Comparison of ENCODE assay signal across 32 cellular contexts in the genomic region with DNA sequence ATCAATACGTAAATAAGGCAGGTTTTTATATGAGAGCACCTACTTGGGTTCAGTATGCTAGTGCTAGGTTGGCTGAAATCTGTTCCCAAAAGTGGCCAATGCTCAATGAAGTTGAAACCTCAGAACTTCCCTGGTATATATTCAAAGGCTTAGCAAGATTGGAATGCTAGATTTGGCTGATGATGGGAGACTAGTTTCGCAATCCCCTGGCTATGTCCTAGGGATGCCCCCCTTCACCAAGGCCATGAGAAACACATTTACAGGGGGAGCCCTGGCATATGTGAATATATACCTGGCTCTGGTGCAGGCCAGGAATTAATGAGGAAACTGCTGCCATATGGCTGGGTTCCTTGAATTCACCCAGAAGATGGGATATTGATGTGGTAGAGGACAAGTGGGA.
"Had no signal": no experiment of that assay in that cellular context is flagged by ENCODE, and none has a peak within 500 bp of the region (broad histone marks: within the 10 kb centered on the region; RNA-seq: fewer than 3 reads in every experiment).

No MANE protein-coding gene starts in this region.

- H3K4me3 ChIP-seq: adrenal gland, ascending aorta, cardiac muscle cell had no signal

- H3K27me3 ChIP-seq: adrenal gland, ascending aorta, cardiac muscle cell had no signal

- H3K4me1 ChIP-seq: ascending aorta had no signal

- ATAC-seq: activated CD8-positive, alpha-beta T cell treated with anti-CD3 and anti-CD28 coated beads for 36 hours; activated naive CD4-positive, alpha-beta T cell treated with anti-CD3 and anti-CD28 coated beads, Interleukin-2, amount 50 U/mL, for 72 hours; activated T-cell treated with anti-CD3 and anti-CD28 coated beads, Interleukin-2, amount 50 U/mL, for 4 hours; activated T-cell treated with anti-CD3 and anti-CD28 coated beads, Interleukin-2, amount 50 U/mL, for 72 hours; activated T-helper 17 cell treated with anti-CD3 and anti-CD28 coated beads, Interleukin-2, amount 50 U/mL, for 72 hours had no signal

- H3K36me3 ChIP-seq: adrenal gland, ascending aorta, cardiac muscle cell had no signal

- H3K9me3 ChIP-seq: adrenal gland, ascending aorta had no signal

- H3K27ac ChIP-seq: adrenal gland, ascending aorta, cardiac muscle cell, VCaP had no signal

- DNase-seq: activated B cell treated with CpG ODN at 0.5 μM for 24 hours; activated CD4-positive, alpha-beta memory T cell treated with anti-CD3 and anti-CD28 coated beads for 36 hours; activated CD4-positive, alpha-beta T cell treated with anti-CD3 and anti-CD28 coated beads for 4 hours; activated CD4-positive, alpha-beta T cell treated with anti-CD3 and anti-CD28 coated beads, Interleukin-2, amount 10 ng/mL, durations not matched to agents 24 days and 14 days; activated CD4-positive, alpha-beta T cell treated with anti-CD3 and anti-CD28 coated beads, Interleukin-2, amount 50 U/mL, for 1 hour; activated CD4-positive, alpha-beta T cell treated with anti-CD3 and anti-CD28 coated beads, Interleukin-2, amount 50 U/mL, for 4 hours; activated CD4-positive, CD25-positive, alpha-beta regulatory T cell treated with anti-CD3 and anti-CD28 coated beads, Interleukin-2, amount 50 U/mL, for 72 hours; activated CD8-positive, alpha-beta memory T cell treated with anti-CD3 and anti-CD28 coated beads, Interleukin-2, amount 50 U/mL, for 4 hours; activated CD8-positive, alpha-beta T cell treated with anti-CD3 and anti-CD28 coated beads for 36 hours; activated effector memory CD4-positive, alpha-beta T cell treated with anti-CD3 and anti-CD28 coated beads, Interleukin-2, amount 50 U/mL, for 16 hours; activated gamma-delta T cell treated with Interleukin-2 at 50 U/mL for 16 hours; activated naive CD4-positive, alpha-beta T cell; activated naive CD4-positive, alpha-beta T cell treated with anti-CD3 and anti-CD28 coated beads for 36 hours; activated naive CD4-positive, alpha-beta T cell treated with anti-CD3 and anti-CD28 coated beads, Interleukin-2, amount 50 U/mL, for 16 hours; activated naive CD8-positive, alpha-beta T cell treated with anti-CD3 and anti-CD28 coated beads for 36 hours; activated T-cell treated with anti-CD3 and anti-CD28 coated beads for 4 hours; activated T-cell treated with anti-CD3 and anti-CD28 coated beads, Interleukin-2, amount 50 U/mL, for 1 hour; activated T-cell treated with anti-CD3 and anti-CD28 coated beads, Interleukin-2, amount 50 U/mL, for 4 hours; activated T-cell treated with anti-CD3 and anti-CD28 coated beads, Interleukin-2, amount 50 U/mL, for 72 hours; adrenal gland; amygdala; anterior cingulate cortex; caudate nucleus; cerebellar nuclear complex; T-helper 1 cell; T-helper 2 cell; T-helper 9 cell had no signal
